ENCODE assay signal across 8 cellular contexts in genomic region chr3:183447206-183448001, GRCh38. TPM values are rescaled to one million over a fixed set of nuclear protein-coding genes. Genes with fewer than 3 reads are reported as not detected.
DNase-seq lines count a peak whose midpoint lies in the region; ATAC-seq and TF ChIP-seq lines count a peak whose summit lies in the region.

No MANE protein-coding gene starts in this region.

- H3K4me3 ChIP-seq in WI38 (ENCODE audit: low read depth, low read length) (peak overlapping the region; percentile 87), smooth muscle cell (peak overlapping the region; percentile 65)

- under 1% methylated on average over 50 of the region's 54 CpGs for WGBS in smooth muscle cell (ENCODE audit: low lambda C conversion rate)

- peak overlapping the region; percentile 90 for H3K4me2 ChIP-seq in smooth muscle cell

- no peaks in the 10 kb centered on the region for H3K27me3 ChIP-seq in smooth muscle cell (ENCODE audit: low read depth)

- H3K27ac ChIP-seq in caudate nucleus (ENCODE audit: low read depth, low read length) (peak overlapping the region; percentile 92), smooth muscle cell (ENCODE audit: low read depth) (peak overlapping the region; percentile 65)

- peak overlapping the region; percentile 57 for H3K9ac ChIP-seq in smooth muscle cell (ENCODE audit: low read depth)

- peaks cover 30% of the 10 kb centered on the region for H3K79me2 ChIP-seq in smooth muscle cell (ENCODE audit: low read depth)

- DNase-seq in NCI-H2227 (lab: John Stamatoyannopoulos, UW; ENCODE audit: unreplicated experiment) (peak; percentile 98), caudate nucleus (lab: John Stamatoyannopoulos, UW) (peak in 59 of 61 donors; percentile 44 to 94 (median 82)), inferior parietal cortex (ENCODE audit: extremely low spot score) (peak; percentile 86), smooth muscle cell (lab: John Stamatoyannopoulos, UW; ENCODE audit: unreplicated experiment) (peak; percentile 60), HT-29 (ENCODE audit: low spot score) (no peak)

- H2AFZ ChIP-seq in smooth muscle cell (ENCODE audit: low read depth): peak overlapping the region; percentile 92

- H4K20me1 ChIP-seq in smooth muscle cell (ENCODE audit: low read depth): peaks cover 23% of the 10 kb centered on the region

- H3K9me3 ChIP-seq in smooth muscle cell (replicated peaks; ENCODE audit: low read depth): no peaks in the 10 kb centered on the region

- ATAC-seq in GM18505 (IDR thresholded peaks at IDR 0.05; ENCODE audit: unreplicated experiment) (no peak), HG03097 (IDR thresholded peaks at IDR 0.05; ENCODE audit: low FRiP score, unreplicated experiment) (peak; percentile 82)

- H3K36me3 ChIP-seq in smooth muscle cell (ENCODE audit: low read depth): peaks cover 4% of the 10 kb centered on the region

- no peak for TF ChIP-seq CTCF in WI38 (IDR thresholded peaks at IDR 0.05; ENCODE audit: low read depth, low read length)
- TF ChIP-seq CTCF in smooth muscle cell (IDR thresholded peaks at IDR 0.05; ENCODE audit: borderline replicate concordance, insufficient read depth, poor library complexity, severe bottlenecking): no peak

- H3F3A ChIP-seq in smooth muscle cell (ENCODE audit: low read depth): no peaks in the 10 kb centered on the region

- H3K4me1 ChIP-seq in smooth muscle cell (ENCODE audit: low read depth): peaks cover 22% of the 10 kb centered on the region

- TF ChIP-seq POLR2A in GM18505 (IDR thresholded peaks at IDR 0.05; ENCODE audit: borderline replicate concordance, extremely low read depth, insufficient read depth, insufficient read length): peak; percentile 53

RNA-seq across cellular contexts. Expression of gene MCF2L2, which starts 19.0 kb away (rescaled TPM):
- 0.09 and 0.22 TPM in 2 replicates for total RNA-seq in smooth muscle cell
- polyA plus RNA-seq in smooth muscle cell: 0.44 TPM in 1 of 2 replicates, not detected in the other
- total RNA-seq in HT-29 (2014; rRNA removed; shearing (Covaris generic)): 0.05 TPM in 1 of 2 replicates, not detected in the other
